ENCODE assay signal across 23 cellular contexts in the genomic region with DNA sequence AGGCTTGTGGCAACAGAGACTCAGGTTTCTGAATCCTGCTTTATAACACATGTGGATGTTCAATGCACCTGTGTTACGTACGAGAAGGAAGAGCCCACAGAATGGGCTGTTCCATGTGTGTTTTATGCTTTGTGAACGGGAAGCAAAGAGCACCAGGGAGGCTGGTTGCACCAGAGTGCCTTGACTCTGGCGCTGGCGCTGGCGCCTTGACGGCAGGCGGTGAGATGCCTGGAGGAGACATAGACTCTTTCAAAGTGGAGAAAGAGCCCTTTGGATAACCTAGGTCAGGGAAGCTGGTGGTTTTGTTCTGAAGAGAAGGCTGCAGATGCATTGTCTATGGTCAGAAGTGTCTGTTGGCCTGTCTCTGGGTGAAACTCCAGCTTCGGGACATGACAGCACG.
"Had no signal": no experiment of that assay in that cellular context is flagged by ENCODE, and none has a peak within 500 bp of the region (broad histone marks: within the 10 kb centered on the region; RNA-seq: fewer than 3 reads in every experiment).

No MANE protein-coding gene starts in this region.

- H3K27me3 Mint-ChIP-seq: activated naive CD8-positive, alpha-beta T cell; naive B cell had no signal

- H3K9me3 ChIP-seq: body of pancreas, colonic mucosa, gastrocnemius medialis, right atrium auricular region, upper lobe of left lung, vagina had no signal

- H3K4me3 Mint-ChIP-seq: activated naive CD8-positive, alpha-beta T cell; mesothelial cell of epicardium; naive B cell; WTC11 had no signal

- H3K27me3 ChIP-seq: body of pancreas, cardiac muscle cell, colonic mucosa, gastrocnemius medialis, right atrium auricular region, upper lobe of left lung, vagina had no signal

- ATAC-seq: body of pancreas, gastrocnemius medialis, left colon had no signal

- H3K27ac ChIP-seq: body of pancreas, cardiac muscle cell, colonic mucosa, gastrocnemius medialis, right atrium auricular region, upper lobe of left lung, vagina had no signal

- H3K27ac Mint-ChIP-seq: activated naive CD8-positive, alpha-beta T cell; naive B cell; WTC11 had no signal

- DNase-seq: activated CD4-positive, alpha-beta T cell treated with anti-CD3 and anti-CD28 coated beads for 1 hour; activated CD8-positive, alpha-beta memory T cell treated with anti-CD3 and anti-CD28 coated beads for 24 hours; activated effector memory CD4-positive, alpha-beta T cell treated with Interleukin-2 at 50 U/mL for 16 hours; activated naive CD4-positive, alpha-beta T cell treated with Interleukin-2 at 50 U/mL for 16 hours; body of pancreas; cerebellar nuclear complex; colonic mucosa; effector CD8-positive, alpha-beta T cell; gastrocnemius medialis; kidney; left colon; mammary epithelial cell; naive B cell; stimulated activated CD4-positive, alpha-beta T cell treated with anti-CD3 and anti-CD28 coated beads, Interleukin-15, amount 100 ng/mL, for 24 hours; stimulated activated naive CD4-positive, alpha-beta T cell; T-helper 2 cell had no signal

- H3K36me3 ChIP-seq: cardiac muscle cell, colonic mucosa, gastrocnemius medialis, right atrium auricular region, upper lobe of left lung, vagina had no signal

- H3K36me3 Mint-ChIP-seq: activated naive CD8-positive, alpha-beta T cell; mesothelial cell of epicardium; naive B cell; WTC11 had no signal

- H3K4me1 ChIP-seq: colonic mucosa, gastrocnemius medialis, right atrium auricular region had no signal

- H3K9me3 Mint-ChIP-seq: mesothelial cell of epicardium, naive B cell, WTC11 had no signal

- H3K4me3 ChIP-seq: body of pancreas, cardiac muscle cell, colonic mucosa, gastrocnemius medialis, right atrium auricular region, upper lobe of left lung, vagina had no signal
